Comparison of ENCODE assay signal across 9 cellular contexts in genomic region chr12:40336573-40337199, GRCh38.
DNase-seq lines count a peak whose midpoint lies in the region; ATAC-seq, FAIRE-seq and TF ChIP-seq lines count a peak whose summit lies in the region.
"Had no signal": no experiment of that assay in that cellular context is flagged by ENCODE, and none has a peak within 500 bp of the region (broad histone marks: within the 10 kb centered on the region; RNA-seq: fewer than 3 reads in every experiment).

No MANE protein-coding gene starts in this region.

- FAIRE-seq in keratinocyte (lab: Jason Lieb, UNC) (no peak), frontal cortex (lab: Jason Lieb, UNC) (no peak)

- no peak for TF ChIP-seq EP300 in SK-N-SH (IDR thresholded peaks at IDR 0.05; ENCODE audit: borderline replicate concordance in 1 of 2, low read depth in 1 of 2, low read length in 1 of 2)

- TF ChIP-seq CTCF in GM12874 (IDR thresholded peaks at IDR 0.05; ENCODE audit: insufficient read depth, low read depth, low read length) (peak; percentile 35; the same call in 1 of the 2 replicates), SK-N-SH (IDR thresholded peaks at IDR 0.05) (peak; percentile 55), keratinocyte (optimal IDR thresholded peaks at IDR 0.05 in 1 of 3, IDR thresholded peaks at IDR 0.05 in 1 of 3, conservative IDR thresholded peaks at IDR 0.05 in 1 of 3; ENCODE audit: extremely low read depth in 1 of 3, insufficient read depth in 2 of 3, low read length in 3 of 3) (peak in 2 of 3 experiments; percentile 33 to 56)

- no peaks in the 10 kb centered on the region for H3K9me1 ChIP-seq in keratinocyte (ENCODE audit: control insufficient read depth, extremely low read depth, insufficient read depth, low read length)

- dilution Hi-C loops in keratinocyte (cut with MboI; ENCODE audit: extremely low pct_ligation_motif_present, low sequenced_read_pairs) = loop anchor here (25.0 kb wide), 1 partner anchor 501 kb away; no protein-coding TSS in a partner anchor

- H3K4me2 ChIP-seq in SK-N-SH (no peak overlapping the region), keratinocyte (ENCODE audit: control insufficient read depth, extremely low read depth, insufficient read depth, low read depth, low read length) (peak overlapping the region; percentile 59)

- H3K79me2 ChIP-seq in SK-N-SH (ENCODE audit: insufficient read depth) = no peaks in the 10 kb centered on the region
- no peaks in the 10 kb centered on the region for H3K79me2 ChIP-seq in keratinocyte (ENCODE audit: control insufficient read depth, insufficient read depth, low read length)

- WGBS in SK-N-SH (ENCODE audit: low lambda C conversion rate) = 50% methylated on average over 1 of the region's 1 CpG

- no peak overlapping the region for H3K4me3 Mint-ChIP-seq in natural killer cell treated with Interleukin-12 subunit alpha and Interleukin-12 subunit beta and Interleukin-15 and Interleukin-18, amount 100 ng/mL, for 72 hours
- H3K4me3 Mint-ChIP-seq in activated naive CD4-positive, alpha-beta T cell treated with anti-CD3 and anti-CD28 coated beads for 36 hours = no peak overlapping the region

- H3K9me3 Mint-ChIP-seq in natural killer cell treated with Interleukin-12 subunit alpha and Interleukin-12 subunit beta and Interleukin-15 and Interleukin-18, amount 100 ng/mL, for 72 hours = no peaks in the 10 kb centered on the region
- H3K9me3 Mint-ChIP-seq in activated naive CD4-positive, alpha-beta T cell treated with anti-CD3 and anti-CD28 coated beads for 36 hours = no peaks in the 10 kb centered on the region

- POLR2A ChIA-PET in SK-N-SH (lab: Yijun Ruan, JAX) = no interaction called here

- no peaks in the 10 kb centered on the region for H3K9me2 ChIP-seq in SK-N-SH

- no peak overlapping the region for H3K27ac Mint-ChIP-seq in natural killer cell treated with Interleukin-12 subunit alpha and Interleukin-12 subunit beta and Interleukin-15 and Interleukin-18, amount 100 ng/mL, for 72 hours
- no peak overlapping the region for H3K27ac Mint-ChIP-seq in activated naive CD4-positive, alpha-beta T cell treated with anti-CD3 and anti-CD28 coated beads for 36 hours

- H3K4me3 ChIP-seq in SK-N-SH (ENCODE audit: low read depth in 2 of 2, low read length in 1 of 2) (no peak overlapping the region; a peak in 1 of 4 replicates), keratinocyte (ENCODE audit: control insufficient read depth in 2 of 3, extremely low read depth in 1 of 3, insufficient read depth in 2 of 3, low read depth in 1 of 3, low read length in 3 of 3) (no peak overlapping the region)

- peak; percentile 37 for DNase-seq in SK-N-SH
- DNase-seq in keratinocyte (ENCODE audit: low read depth, low spot score) = no peak
- no peak for DNase-seq in natural killer cell treated with Interleukin-12 subunit alpha and Interleukin-12 subunit beta and Interleukin-15 and Interleukin-18, amount 100 ng/mL, for 72 hours (ENCODE audit: low spot score)
- no peak for DNase-seq in frontal cortex (ENCODE audit: low spot score in 2 of 2)
- DNase-seq in activated naive CD4-positive, alpha-beta T cell treated with anti-CD3 and anti-CD28 coated beads for 36 hours = no peak

- no peak overlapping the region for H3K9ac ChIP-seq in SK-N-SH
- no peak overlapping the region for H3K9ac ChIP-seq in keratinocyte (ENCODE audit: control insufficient read depth, extremely low read depth, insufficient read depth, low read length)

- H3K4me1 ChIP-seq in SK-N-SH (ENCODE audit: control insufficient read depth in 1 of 2, insufficient read depth in 2 of 2, low read depth in 1 of 2, low read length in 1 of 2) (peaks cover 0 to 2% of the 10 kb centered on the region in 2 experiments; a peak in 1 of 4 replicates), keratinocyte (ENCODE audit: control insufficient read depth, extremely low read depth, insufficient read depth, low read length) (peaks cover 16% of the 10 kb centered on the region)

- no peaks in the 10 kb centered on the region for H3K36me3 Mint-ChIP-seq in natural killer cell treated with Interleukin-12 subunit alpha and Interleukin-12 subunit beta and Interleukin-15 and Interleukin-18, amount 100 ng/mL, for 72 hours
- H3K36me3 Mint-ChIP-seq in activated naive CD4-positive, alpha-beta T cell treated with anti-CD3 and anti-CD28 coated beads for 36 hours (ENCODE audit: low read depth) = no peaks in the 10 kb centered on the region

- ATAC-seq in HG03280 (IDR thresholded peaks at IDR 0.05; ENCODE audit: unreplicated experiment) (peak; percentile 57), GM19463 (IDR thresholded peaks at IDR 0.05; ENCODE audit: unreplicated experiment) (no peak)
- no peak for ATAC-seq in natural killer cell treated with Interleukin-12 subunit alpha and Interleukin-12 subunit beta and Interleukin-15 and Interleukin-18, amount 100 ng/mL, for 72 hours

- H3K36me3 ChIP-seq in SK-N-SH (replicated peaks in 1 of 2; ENCODE audit: control insufficient read depth in 1 of 2, insufficient read depth in 2 of 2, low read length in 1 of 2) = no peaks in the 10 kb centered on the region
- no peaks in the 10 kb centered on the region for H3K36me3 ChIP-seq in keratinocyte (ENCODE audit: control insufficient read depth in 2 of 2, extremely low read depth in 1 of 2, insufficient read depth in 2 of 2, low read length in 2 of 2)

- H3K27me3 ChIP-seq in SK-N-SH (ENCODE audit: insufficient read depth) (no peaks in the 10 kb centered on the region), keratinocyte (ENCODE audit: control insufficient read depth, extremely low read depth, insufficient read depth, low read length) (no peaks in the 10 kb centered on the region)
- H3K27me3 ChIP-seq: neutrophil had no signal

- H3K4me1 Mint-ChIP-seq in natural killer cell treated with Interleukin-12 subunit alpha and Interleukin-12 subunit beta and Interleukin-15 and Interleukin-18, amount 100 ng/mL, for 72 hours (ENCODE audit: low read depth in 2 of 2) = no peaks in the 10 kb centered on the region
- H3K4me1 Mint-ChIP-seq in activated naive CD4-positive, alpha-beta T cell treated with anti-CD3 and anti-CD28 coated beads for 36 hours (ENCODE audit: low read depth) = no peaks in the 10 kb centered on the region

- intact Hi-C loops in activated naive CD4-positive, alpha-beta T cell treated with anti-CD3 and anti-CD28 coated beads for 36 hours (cut with micrococcal nuclease) = no loop called here

- no peak overlapping the region for H2AFZ ChIP-seq in SK-N-SH (ENCODE audit: low read depth)
- H2AFZ ChIP-seq in keratinocyte (ENCODE audit: control insufficient read depth, low read length) = peak overlapping the region; percentile 66

- H3K27ac ChIP-seq in SK-N-SH (ENCODE audit: low read depth in 2 of 2, low read length in 1 of 2) = no peak overlapping the region
- H3K27ac ChIP-seq in keratinocyte (ENCODE audit: control insufficient read depth, insufficient read depth, low read length) = no peak overlapping the region
- H3K27ac ChIP-seq: neutrophil had no signal

- H4K20me1 ChIP-seq in SK-N-SH (ENCODE audit: insufficient read depth) = no peaks in the 10 kb centered on the region
- no peaks in the 10 kb centered on the region for H4K20me1 ChIP-seq in keratinocyte (ENCODE audit: control insufficient read depth, extremely low read depth, insufficient read depth, low read length)

- H3F3A ChIP-seq in SK-N-SH (replicated peaks; ENCODE audit: insufficient read depth) = no peaks in the 10 kb centered on the region

- H3K9me3 ChIP-seq in SK-N-SH (no peaks in the 10 kb centered on the region), keratinocyte (ENCODE audit: control insufficient read depth, low read depth, low read length) (no peaks in the 10 kb centered on the region)

- H3K27me3 Mint-ChIP-seq in natural killer cell treated with Interleukin-12 subunit alpha and Interleukin-12 subunit beta and Interleukin-15 and Interleukin-18, amount 100 ng/mL, for 72 hours = no peaks in the 10 kb centered on the region
- no peaks in the 10 kb centered on the region for H3K27me3 Mint-ChIP-seq in activated naive CD4-positive, alpha-beta T cell treated with anti-CD3 and anti-CD28 coated beads for 36 hours (ENCODE audit: low read depth)

- TF ChIP-seq RAD21 in SK-N-SH (IDR thresholded peaks at IDR 0.05; ENCODE audit: low read length) = peak; percentile 68

- CTCF ChIA-PET in SK-N-SH (lab: Yijun Ruan, JAX) = interaction anchor here (0.6 to 3.9 kb wide), 13 partner anchors 10 to 1558 kb away, joined by 3 to 26 read pairs (median 3); no protein-coding TSS in a partner anchor
- CTCF ChIA-PET in activated naive CD4-positive, alpha-beta T cell treated with anti-CD3 and anti-CD28 coated beads for 36 hours (lab: Charles Lee) = no interaction called here

TF ChIP-seq in SK-N-SH, 30 proteins besides CTCF, POLR2A, EP300 and RAD21:
- TF ChIP-seq POLR2AphosphoS5 (IDR thresholded peaks at IDR 0.05; ENCODE audit: low read depth, low read length) (no peak), SMC3 (IDR thresholded peaks at IDR 0.05; ENCODE audit: low read depth, low read length) (peak; percentile 46; the same call in 1 of the 2 replicates)
